9 cellular contexts compared by ENCODE assay signal in the genomic region with DNA sequence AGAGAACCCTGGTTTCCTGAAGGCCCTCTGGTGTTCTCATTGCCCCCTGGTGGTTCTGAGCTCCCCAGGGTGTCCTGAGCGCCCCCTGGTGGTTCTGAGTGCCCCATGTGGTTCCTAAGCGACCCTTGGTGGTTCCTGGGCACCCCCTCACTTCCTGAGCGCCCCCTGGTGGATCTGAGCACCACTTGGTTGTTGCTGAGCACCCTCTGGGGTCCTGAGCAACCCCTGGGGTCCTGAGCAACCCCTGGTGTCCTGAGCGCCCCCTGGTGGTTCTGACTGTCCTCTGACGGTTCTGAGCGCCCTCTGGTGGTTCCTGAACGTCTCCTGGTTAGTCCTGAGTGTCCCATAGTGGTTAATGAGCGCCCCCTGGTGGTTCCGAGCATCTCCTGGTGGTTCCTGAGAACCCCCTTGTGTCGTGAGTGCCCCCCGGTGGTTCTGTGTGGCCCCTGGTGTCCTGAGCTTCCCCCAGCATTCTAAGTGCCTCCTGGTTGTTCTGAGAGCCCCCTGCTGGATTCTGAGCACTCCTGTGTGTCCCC.
DNase-seq lines count a peak whose midpoint lies in the region; ATAC-seq, FAIRE-seq and TF ChIP-seq lines count a peak whose summit lies in the region.
"Had no signal": no experiment of that assay in that cellular context is flagged by ENCODE, and none has a peak within 500 bp of the region (broad histone marks: within the 10 kb centered on the region; RNA-seq: fewer than 3 reads in every experiment).

No MANE protein-coding gene starts in this region.

- CTCF ChIA-PET in HCT116 (lab: Charles Lee): no interaction called here
- CTCF ChIA-PET in naive thymus-derived CD4-positive, alpha-beta T cell (lab: Charles Lee): no interaction called here
- CTCF ChIA-PET in activated CD8-positive, alpha-beta T cell treated with anti-CD3 and anti-CD28 coated beads for 36 hours (lab: Charles Lee): no interaction called here

- no peak overlapping the region for H3K4me3 Mint-ChIP-seq in CD4-positive, CD25-positive, alpha-beta regulatory T cell
- no peak overlapping the region for H3K4me3 Mint-ChIP-seq in naive thymus-derived CD4-positive, alpha-beta T cell
- no peak overlapping the region for H3K4me3 Mint-ChIP-seq in activated CD8-positive, alpha-beta T cell treated with anti-CD3 and anti-CD28 coated beads for 36 hours

- H3K4me1 Mint-ChIP-seq in CD4-positive, CD25-positive, alpha-beta regulatory T cell: no peaks in the 10 kb centered on the region
- no peaks in the 10 kb centered on the region for H3K4me1 Mint-ChIP-seq in naive thymus-derived CD4-positive, alpha-beta T cell
- H3K4me1 Mint-ChIP-seq in activated CD8-positive, alpha-beta T cell treated with anti-CD3 and anti-CD28 coated beads for 36 hours (ENCODE audit: low read depth): no peaks in the 10 kb centered on the region

- TF ChIP-seq POLR2A in HCT116 (IDR thresholded peaks at IDR 0.05; ENCODE audit: borderline replicate concordance, extremely low read depth, insufficient read depth, insufficient read length): no peak

- H2AFZ ChIP-seq in HCT116 (ENCODE audit: low read depth, low read length, poor library complexity, severe bottlenecking): no peak overlapping the region

- peak; percentile 40 to 96 (median 47) for TF ChIP-seq CTCF in HCT116 (IDR thresholded peaks at IDR 0.05 in 2 of 3, conservative IDR thresholded peaks at IDR 0.05 in 1 of 3; ENCODE audit: borderline replicate concordance in 1 of 3, insufficient read depth in 1 of 3, low read depth in 2 of 3, low read length in 2 of 3)
- TF ChIP-seq CTCF in activated CD8-positive, alpha-beta T cell treated with anti-CD3 and anti-CD28 coated beads for 36 hours (IDR thresholded peaks at IDR 0.05): no peak

- no peaks in the 10 kb centered on the region for H3K36me3 Mint-ChIP-seq in CD4-positive, CD25-positive, alpha-beta regulatory T cell
- no peaks in the 10 kb centered on the region for H3K36me3 Mint-ChIP-seq in naive thymus-derived CD4-positive, alpha-beta T cell
- no peaks in the 10 kb centered on the region for H3K36me3 Mint-ChIP-seq in activated CD8-positive, alpha-beta T cell treated with anti-CD3 and anti-CD28 coated beads for 36 hours (ENCODE audit: low read depth)

- BruUV-seq in HCT116 (replicated peaks; lab: Mats Ljungman, UMichigan): no TSS peak

- peaks cover 3% of the 10 kb centered on the region for H3K27me3 Mint-ChIP-seq in CD4-positive, CD25-positive, alpha-beta regulatory T cell
- H3K27me3 Mint-ChIP-seq in naive thymus-derived CD4-positive, alpha-beta T cell: peaks cover 0 to 38% (median 0%) of the 10 kb centered on the region in 5 donors
- H3K27me3 Mint-ChIP-seq in activated CD8-positive, alpha-beta T cell treated with anti-CD3 and anti-CD28 coated beads for 36 hours: no peaks in the 10 kb centered on the region

- RAD21 ChIA-PET in HCT116 (lab: Charles Lee; ENCODE audit: low non-redundant PET in 1 of 2, low total read pairs in 2 of 2, uncharacterized antibody in 2 of 2, unreplicated experiment in 2 of 2): no interaction called here

- no peaks in the 10 kb centered on the region for H3K9me3 Mint-ChIP-seq in CD4-positive, CD25-positive, alpha-beta regulatory T cell
- H3K9me3 Mint-ChIP-seq in naive thymus-derived CD4-positive, alpha-beta T cell: no peaks in the 10 kb centered on the region
- no peaks in the 10 kb centered on the region for H3K9me3 Mint-ChIP-seq in activated CD8-positive, alpha-beta T cell treated with anti-CD3 and anti-CD28 coated beads for 36 hours

- H3K4me3 ChIP-seq in CD4-positive, CD25-positive, alpha-beta regulatory T cell (ENCODE audit: low read depth, low read length): no peak overlapping the region
- H3K4me3 ChIP-seq in HCT116 (replicated peaks in 1 of 2; ENCODE audit: low read depth in 1 of 2, low read length in 2 of 2): no peak overlapping the region
- H3K4me3 ChIP-seq in naive thymus-derived CD4-positive, alpha-beta T cell (ENCODE audit: low read length): no peak overlapping the region

- no peaks in the 10 kb centered on the region for H4K20me1 ChIP-seq in HCT116 (ENCODE audit: insufficient read depth)

- POLR2A ChIA-PET in HCT116 (lab: Charles Lee): no interaction called here
- POLR2A ChIA-PET in naive thymus-derived CD4-positive, alpha-beta T cell (lab: Charles Lee): no interaction called here
- POLR2A ChIA-PET in activated CD8-positive, alpha-beta T cell treated with anti-CD3 and anti-CD28 coated beads for 36 hours (lab: Charles Lee): no interaction called here

- no peak overlapping the region for H3K4me2 ChIP-seq in HCT116 (ENCODE audit: low read length)

- no peak overlapping the region for H3K9ac ChIP-seq in HCT116 (ENCODE audit: low read length)

- H3K27ac ChIP-seq in CD4-positive, CD25-positive, alpha-beta regulatory T cell (ENCODE audit: insufficient read depth, low read length, poor library complexity, severe bottlenecking): no peak overlapping the region
- H3K27ac ChIP-seq in HCT116 (ENCODE audit: low read depth, low read length): no peak overlapping the region
- H3K27ac ChIP-seq in naive thymus-derived CD4-positive, alpha-beta T cell (ENCODE audit: low read depth, low read length): no peak overlapping the region

- no peaks in the 10 kb centered on the region for H3K79me2 ChIP-seq in HCT116 (ENCODE audit: insufficient read depth, low read length)

- peak in 1 of 2 donors; percentile 25 for ATAC-seq in CD4-positive, CD25-positive, alpha-beta regulatory T cell (ENCODE audit: low read depth in 2 of 2)
- ATAC-seq in HCT116: no peak
- no peak for ATAC-seq in naive thymus-derived CD4-positive, alpha-beta T cell
- no peak for ATAC-seq in activated CD8-positive, alpha-beta T cell treated with anti-CD3 and anti-CD28 coated beads for 36 hours

- FAIRE-seq in HTR-8/SVneo (lab: Jason Lieb, UNC): no peak

- no peaks in the 10 kb centered on the region for H3K36me3 ChIP-seq in CD4-positive, CD25-positive, alpha-beta regulatory T cell (ENCODE audit: control insufficient read depth, insufficient read depth, low read length)
- H3K36me3 ChIP-seq in HCT116 (ENCODE audit: control insufficient read depth in 1 of 2, insufficient read depth in 2 of 2, low read length in 2 of 2): no peaks in the 10 kb centered on the region
- H3K36me3 ChIP-seq in naive thymus-derived CD4-positive, alpha-beta T cell (ENCODE audit: control insufficient read depth in 2 of 3, insufficient read depth in 3 of 3, low read length in 3 of 3): no peaks in the 10 kb centered on the region

- DNase-seq in CD4-positive, CD25-positive, alpha-beta regulatory T cell: peak in 2 of 3 donors; percentile 44 to 77
- DNase-seq in HCT116 (ENCODE audit: low read depth, low spot score) (no peak), HTR-8/SVneo (ENCODE audit: insufficient read length, low spot score) (no peak), 8988T (no peak), cerebellar nuclear complex (lab: John Stamatoyannopoulos, UW) (no peak)
- peak; percentile 68 for DNase-seq in activated CD4-positive, alpha-beta T cell treated with anti-CD3 and anti-CD28 coated beads, Interleukin-2, amount 50 U/mL, for 1 hour
- DNase-seq in naive thymus-derived CD4-positive, alpha-beta T cell: peak in 7 of 9 donors; percentile 12 to 85 (median 27)
- DNase-seq in activated CD8-positive, alpha-beta T cell treated with anti-CD3 and anti-CD28 coated beads for 36 hours: no peak
- DNase-seq: glutamatergic neuron had no signal

- no peaks in the 10 kb centered on the region for H3K27me3 ChIP-seq in CD4-positive, CD25-positive, alpha-beta regulatory T cell (ENCODE audit: control insufficient read depth, insufficient read depth, low read length)
- H3K27me3 ChIP-seq in HCT116 (ENCODE audit: insufficient read depth, low read length): no peaks in the 10 kb centered on the region
- no peaks in the 10 kb centered on the region for H3K27me3 ChIP-seq in naive thymus-derived CD4-positive, alpha-beta T cell (ENCODE audit: control insufficient read depth in 2 of 2, insufficient read depth in 2 of 2, low read length in 2 of 2)

- no peak overlapping the region for H3K27ac Mint-ChIP-seq in CD4-positive, CD25-positive, alpha-beta regulatory T cell
- peak overlapping the region in 1 of 9 donors; percentile 46 for H3K27ac Mint-ChIP-seq in naive thymus-derived CD4-positive, alpha-beta T cell
- no peak overlapping the region for H3K27ac Mint-ChIP-seq in activated CD8-positive, alpha-beta T cell treated with anti-CD3 and anti-CD28 coated beads for 36 hours

- no peak for TF ChIP-seq RAD21 in HCT116 (IDR thresholded peaks at IDR 0.05; ENCODE audit: low read depth)

- no peaks in the 10 kb centered on the region for H3K4me1 ChIP-seq in CD4-positive, CD25-positive, alpha-beta regulatory T cell (ENCODE audit: control insufficient read depth, insufficient read depth, low read length, poor library complexity, severe bottlenecking)
- H3K4me1 ChIP-seq in HCT116 (ENCODE audit: control insufficient read depth in 1 of 2, insufficient read depth in 2 of 2, low read length in 2 of 2): no peaks in the 10 kb centered on the region
- H3K4me1 ChIP-seq in naive thymus-derived CD4-positive, alpha-beta T cell (ENCODE audit: control insufficient read depth in 2 of 2, insufficient read depth in 2 of 2, low read length in 2 of 2): no peaks in the 10 kb centered on the region

- no peaks in the 10 kb centered on the region for H3K9me2 ChIP-seq in HCT116 (ENCODE audit: insufficient read depth)

- intact Hi-C loops in HCT116 (cut with micrococcal nuclease): no loop called here
- intact Hi-C loops in naive thymus-derived CD4-positive, alpha-beta T cell (cut with micrococcal nuclease): no loop called here
- intact Hi-C loops in activated CD8-positive, alpha-beta T cell treated with anti-CD3 and anti-CD28 coated beads for 36 hours (cut with micrococcal nuclease): no loop called here

- H3K9me3 ChIP-seq in CD4-positive, CD25-positive, alpha-beta regulatory T cell (ENCODE audit: control insufficient read depth in 2 of 2, low read length in 2 of 2): no peaks in the 10 kb centered on the region
- H3K9me3 ChIP-seq in HCT116 (ENCODE audit: control insufficient read depth in 1 of 2, insufficient read depth in 1 of 2, low read depth in 1 of 2, low read length in 2 of 2): no peaks in the 10 kb centered on the region
- H3K9me3 ChIP-seq in naive thymus-derived CD4-positive, alpha-beta T cell (ENCODE audit: control insufficient read depth in 2 of 3, low read length in 3 of 3): no peaks in the 10 kb centered on the region

TF ChIP-seq in HCT116, 20 proteins besides CTCF, POLR2A, EP300 and RAD21 (continues in another document):
- TF ChIP-seq TCF7L2 (IDR thresholded peaks at IDR 0.05; ENCODE audit: borderline replicate concordance, extremely low read depth, insufficient read depth, insufficient read length) (no peak), EZH2 (IDR thresholded peaks at IDR 0.05) (no peak), CEBPB (IDR thresholded peaks at IDR 0.05; ENCODE audit: low read depth) (no peak), YY1 (IDR thresholded peaks at IDR 0.05; ENCODE audit: extremely low read depth, insufficient replicate concordance, low read depth, low read length) (no peak), SP1 (IDR thresholded peaks at IDR 0.05; ENCODE audit: low read depth) (no peak), EGR1 (IDR thresholded peaks at IDR 0.05; ENCODE audit: low read depth) (no peak), ZFX (IDR thresholded peaks at IDR 0.05) (no peak)
- TF ChIP-seq, protein P1, sequence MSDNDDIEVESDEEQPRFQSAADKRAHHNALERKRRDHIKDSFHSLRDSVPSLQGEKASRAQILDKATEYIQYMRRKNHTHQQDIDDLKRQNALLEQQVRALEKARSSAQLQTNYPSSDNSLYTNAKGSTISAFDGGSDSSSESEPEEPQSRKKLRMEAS (IDR thresholded peaks at IDR 0.05): no peak

Comparison
In these comparisons a context has a peak if more than half of its experiments do, and no peak if none do; other contexts are left out.
1. DNase-seq: peak in CD4-positive, CD25-positive, alpha-beta regulatory T cell (2 of 3), activated CD4-positive, alpha-beta T cell treated with anti-CD3 and anti-CD28 coated beads, Interleukin-2, amount 50 U/mL, for 1 hour (single experiment) and naive thymus-derived CD4-positive, alpha-beta T cell (7 of 9); none in HCT116 (single experiment), HTR-8/SVneo (single experiment), 8988T (single experiment), activated CD8-positive, alpha-beta T cell treated with anti-CD3 and anti-CD28 coated beads for 36 hours (single experiment) and cerebellar nuclear complex (0 of 2).